ENCODE assay signal across 9 cellular contexts in the genomic region with DNA sequence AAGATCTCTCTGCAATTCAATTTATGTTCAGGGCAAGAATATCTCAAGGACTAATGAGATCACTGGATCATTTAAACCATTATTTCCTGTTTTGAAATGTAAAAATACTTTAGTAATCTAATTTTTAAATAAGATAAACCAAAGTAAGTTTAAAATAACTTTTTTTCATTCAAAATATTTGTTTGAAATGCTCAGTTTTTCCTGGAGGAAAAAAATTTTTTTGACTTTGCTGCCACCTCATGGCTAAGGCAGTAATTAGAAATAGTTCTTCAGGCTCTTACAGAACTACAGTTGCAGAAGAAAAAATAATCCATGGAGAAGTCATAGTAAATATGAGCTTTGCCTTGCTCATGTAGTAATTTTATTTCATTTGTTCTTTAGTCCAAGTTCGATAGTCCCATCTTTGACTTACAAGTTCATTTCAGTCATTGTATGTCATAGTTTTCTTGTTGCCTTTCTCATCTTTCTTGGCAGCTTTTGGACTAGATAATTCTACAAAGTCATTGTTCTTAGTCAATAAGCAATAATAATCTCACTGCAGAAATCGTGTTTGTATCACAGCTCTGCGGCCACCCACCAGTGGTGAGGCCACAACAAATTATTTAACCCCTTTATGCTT.
DNase-seq lines count a peak whose midpoint lies in the region; ATAC-seq, FAIRE-seq and TF ChIP-seq lines count a peak whose summit lies in the region.
"Had no signal": no experiment of that assay in that cellular context is flagged by ENCODE, and none has a peak within 500 bp of the region (broad histone marks: within the 10 kb centered on the region; RNA-seq: fewer than 3 reads in every experiment).

No MANE protein-coding gene starts in this region.

- no peak overlapping the region for H3K4me2 ChIP-seq in neural cell (ENCODE audit: low read length)

- no peak overlapping the region for H3K27ac ChIP-seq in neural cell (ENCODE audit: low read length)
- H3K27ac ChIP-seq: epithelial cell of prostate had no signal

- ATAC-seq in GM21528 (IDR thresholded peaks at IDR 0.05; ENCODE audit: low FRiP score, unreplicated experiment) = no peak
- ATAC-seq in HG03565 (IDR thresholded peaks at IDR 0.05; ENCODE audit: unreplicated experiment) = no peak

- H2AFZ ChIP-seq in neural cell (ENCODE audit: low read depth, low read length) = no peak overlapping the region

- no peak for TF ChIP-seq EP300 in neural cell (conservative IDR thresholded peaks at IDR 0.05; ENCODE audit: poor library complexity, severe bottlenecking)

- no peaks in the 10 kb centered on the region for H3K79me2 ChIP-seq in neural cell (replicated peaks; ENCODE audit: insufficient read depth, low read length)

- CTCF ChIA-PET in AG04449 (lab: Yijun Ruan, JAX) (interaction anchor here (0.7 to 3.2 kb wide), 18 partner anchors 9 to 729 kb away, joined by 3 to 39 read pairs (median 4); a partner anchor contains a TSS), GM10248 (lab: Yijun Ruan, JAX) (interaction anchor here (0.8 to 4.3 kb wide), 11 partner anchors 10 to 378 kb away, joined by 3 to 58 read pairs (median 4); no protein-coding TSS in a partner anchor)

- no peaks in the 10 kb centered on the region for H3K36me3 ChIP-seq in neural cell (ENCODE audit: insufficient read depth, low read length)

- H3K9me3 ChIP-seq in neural cell (ENCODE audit: low read length) = no peaks in the 10 kb centered on the region

- no peaks in the 10 kb centered on the region for H4K20me1 ChIP-seq in neural cell (ENCODE audit: insufficient read depth)

- H3K9ac ChIP-seq in neural cell (ENCODE audit: low read length) = no peak overlapping the region

- H3F3A ChIP-seq in neural cell (ENCODE audit: insufficient read depth, low read length, poor library complexity, severe bottlenecking) = no peaks in the 10 kb centered on the region

- H3K4me3 ChIP-seq in AG04449 (ENCODE audit: low read depth, low read length) (no peak overlapping the region), neural cell (ENCODE audit: low read length) (no peak overlapping the region)

- TF ChIP-seq CTCF in AG04449 (IDR thresholded peaks at IDR 0.05; ENCODE audit: insufficient read depth, low read length, missing control alignments) (peak; percentile 24), GM10248 (IDR thresholded peaks at IDR 0.05; ENCODE audit: control extremely low read depth, extremely low read depth, low read depth, missing control alignments) (peak; percentile 47), neural cell (IDR thresholded peaks at IDR 0.05; ENCODE audit: poor library complexity, severe bottlenecking) (peak; percentile 74)

- DNase-seq in AG04449 (ENCODE audit: low read depth, low spot score) (no peak), GM10248 (ENCODE audit: extremely low spot score) (no peak), NCI-H460 (ENCODE audit: extremely low read depth, low read depth) (peak; percentile 28), OCI-M2 (lab: John Stamatoyannopoulos, UW; ENCODE audit: unreplicated experiment) (no peak)

- H3K27me3 ChIP-seq in neural cell (ENCODE audit: insufficient read depth, low read depth, low read length) = no peaks in the 10 kb centered on the region

- POLR2A ChIA-PET in AG04449 (lab: Yijun Ruan, JAX) = no interaction called here
- POLR2A ChIA-PET in GM10248 (lab: Yijun Ruan, JAX) = no interaction called here

- TF ChIP-seq RAD21 in neural cell (conservative IDR thresholded peaks at IDR 0.05) = peak; percentile 79

- no peaks in the 10 kb centered on the region for H3K9me2 ChIP-seq in neural cell (ENCODE audit: insufficient read depth, low read length)

- peak; percentile 92 for FAIRE-seq in colon (lab: Jason Lieb, UNC)

TF ChIP-seq in neural cell, 6 proteins besides CTCF, POLR2A, EP300 and RAD21:
- peak; percentile 82 for TF ChIP-seq SMC3 (conservative IDR thresholded peaks at IDR 0.05; ENCODE audit: poor library complexity)
- no peak for TF ChIP-seq EZH2 (IDR thresholded peaks at IDR 0.05; ENCODE audit: borderline replicate concordance, insufficient read depth, low read length, poor library complexity, severe bottlenecking)
TF ChIP-seq in neural cell: peak in this region for 1.

Comparison
In these comparisons a context has a peak if more than half of its experiments do, and no peak if none do; other contexts are left out.
1. CTCF ChIP-seq: peak in every context shown above with its lines; median percentile 74 in neural cell; 47 in GM10248; 24 in AG04449.